In genomic region chr1:28509705-28510349, GRCh38 we compare ENCODE assay signal across 1 cellular context.
A peak's percentile ranks its signal among the peaks of the same experiment; 100 is the strongest.
TF ChIP-seq lines count a peak whose summit lies in the region.

No MANE protein-coding gene starts in this region.

TF ChIP-seq in A549, 52 proteins besides CTCF, POLR2A, EP300 and RAD21 (continued from another document):
- TF ChIP-seq HMGXB4 (CRISPR knock-in tag; IDR thresholded peaks at IDR 0.05; ENCODE audit: borderline replicate concordance): 0 out of 2 replicates have a peak, but pooled peaks have one; percentile 12
- no peak for TF ChIP-seq E2F6 (IDR thresholded peaks at IDR 0.05; ENCODE audit: borderline replicate concordance, low read depth)
- TF ChIP-seq FOSB (CRISPR knock-in tag; IDR thresholded peaks at IDR 0.05): peak; percentile 86
- TF ChIP-seq FOSL2 (IDR thresholded peaks at IDR 0.05): no peak
- TF ChIP-seq FOSL2 (CRISPR knock-in tag; IDR thresholded peaks at IDR 0.05): no peak; the same call in 1 of the 2 replicates
- peak; percentile 87 for TF ChIP-seq HOXA7 (CRISPR knock-in tag; IDR thresholded peaks at IDR 0.05)
- TF ChIP-seq KDM1A (IDR thresholded peaks at IDR 0.05; ENCODE audit: low read depth): no peak
- TF ChIP-seq TFCP2L1 (CRISPR knock-in tag; IDR thresholded peaks at IDR 0.05): peak; percentile 12; the same call in 1 of the 2 replicates
- TF ChIP-seq HDAC2 (IDR thresholded peaks at IDR 0.05): no peak
- TF ChIP-seq RCOR1 (IDR thresholded peaks at IDR 0.05; ENCODE audit: low read depth, low read length): no peak
- TF ChIP-seq BHLHE40 (IDR thresholded peaks at IDR 0.05; ENCODE audit: low read depth, low read length): no peak
- TF ChIP-seq CHD2 (IDR thresholded peaks at IDR 0.05; ENCODE audit: low read length, partially characterized antibody): no peak
- no peak for TF ChIP-seq RNF2 (IDR thresholded peaks at IDR 0.05; ENCODE audit: borderline replicate concordance, low read depth)
- TF ChIP-seq MAFK (IDR thresholded peaks at IDR 0.05; ENCODE audit: partially characterized antibody): no peak
- TF ChIP-seq EHMT2 (IDR thresholded peaks at IDR 0.05; ENCODE audit: low read depth): no peak
- TF ChIP-seq MAZ (IDR thresholded peaks at IDR 0.05; ENCODE audit: borderline replicate concordance, low read depth, low read length): no peak
- TF ChIP-seq EHF (CRISPR knock-in tag; IDR thresholded peaks at IDR 0.05): 0 out of 2 replicates have a peak, but pooled peaks have one; percentile 11
- no peak for TF ChIP-seq JUNB (IDR thresholded peaks at IDR 0.05)
- no peak for TF ChIP-seq HOXB13 (CRISPR knock-in tag; IDR thresholded peaks at IDR 0.05; ENCODE audit: low read depth)
- TF ChIP-seq HEYL (CRISPR knock-in tag; IDR thresholded peaks at IDR 0.05): no peak
- TF ChIP-seq CHD4 (IDR thresholded peaks at IDR 0.05; ENCODE audit: borderline replicate concordance): no peak
- TF ChIP-seq HES2 (IDR thresholded peaks at IDR 0.05): no peak
- no peak for TF ChIP-seq CBX8 (IDR thresholded peaks at IDR 0.05)
- TF ChIP-seq ATOH8 (CRISPR knock-in tag; IDR thresholded peaks at IDR 0.05; ENCODE audit: low read depth): 0 out of 2 replicates have a peak, but pooled peaks have one; percentile 32
- no peak for TF ChIP-seq FOXS1 (CRISPR knock-in tag; IDR thresholded peaks at IDR 0.05)
- no peak for TF ChIP-seq MAX (IDR thresholded peaks at IDR 0.05)
- TF ChIP-seq NPAS2 (CRISPR knock-in tag; IDR thresholded peaks at IDR 0.05; ENCODE audit: borderline replicate concordance): no peak
- no peak for TF ChIP-seq ZNF302 (CRISPR knock-in tag; IDR thresholded peaks at IDR 0.05)
- TF ChIP-seq PBX3 (IDR thresholded peaks at IDR 0.05): no peak
TF ChIP-seq in A549: peak in this region for 11.
